1 cellular context compared by ENCODE assay signal in genomic region chr5:111454198-111454606, GRCh38.
TF ChIP-seq lines count a peak whose summit lies in the region.

No MANE protein-coding gene starts in this region.

TF ChIP-seq in HepG2, 621 proteins besides CTCF, POLR2A, EP300 and RAD21 (continued from another document):
- TF ChIP-seq, protein P1, sequence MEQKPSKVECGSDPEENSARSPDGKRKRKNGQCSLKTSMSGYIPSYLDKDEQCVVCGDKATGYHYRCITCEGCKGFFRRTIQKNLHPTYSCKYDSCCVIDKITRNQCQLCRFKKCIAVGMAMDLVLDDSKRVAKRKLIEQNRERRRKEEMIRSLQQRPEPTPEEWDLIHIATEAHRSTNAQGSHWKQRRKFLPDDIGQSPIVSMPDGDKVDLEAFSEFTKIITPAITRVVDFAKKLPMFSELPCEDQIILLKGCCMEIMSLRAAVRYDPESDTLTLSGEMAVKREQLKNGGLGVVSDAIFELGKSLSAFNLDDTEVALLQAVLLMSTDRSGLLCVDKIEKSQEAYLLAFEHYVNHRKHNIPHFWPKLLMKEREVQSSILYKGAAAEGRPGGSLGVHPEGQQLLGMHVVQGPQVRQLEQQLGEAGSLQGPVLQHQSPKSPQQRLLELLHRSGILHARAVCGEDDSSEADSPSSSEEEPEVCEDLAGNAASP (CRISPR knock-in tag; IDR thresholded peaks at IDR 0.05; ENCODE audit: borderline replicate concordance) = no peak
- no peak for TF ChIP-seq ZBTB44 (CRISPR knock-in tag; IDR thresholded peaks at IDR 0.05)
- no peak for TF ChIP-seq JUNB (CRISPR knock-in tag; IDR thresholded peaks at IDR 0.05; ENCODE audit: borderline replicate concordance)
- no peak for TF ChIP-seq THAP11 (CRISPR knock-in tag; IDR thresholded peaks at IDR 0.05)
- TF ChIP-seq FOXK1 (CRISPR knock-in tag; IDR thresholded peaks at IDR 0.05; ENCODE audit: borderline replicate concordance, low read depth) = no peak
- no peak for TF ChIP-seq STAT5B (CRISPR knock-in tag; IDR thresholded peaks at IDR 0.05)
TF ChIP-seq in HepG2: peak in this region for 0.
